Comparison of ENCODE assay signal across 9 cellular contexts in the genomic region with DNA sequence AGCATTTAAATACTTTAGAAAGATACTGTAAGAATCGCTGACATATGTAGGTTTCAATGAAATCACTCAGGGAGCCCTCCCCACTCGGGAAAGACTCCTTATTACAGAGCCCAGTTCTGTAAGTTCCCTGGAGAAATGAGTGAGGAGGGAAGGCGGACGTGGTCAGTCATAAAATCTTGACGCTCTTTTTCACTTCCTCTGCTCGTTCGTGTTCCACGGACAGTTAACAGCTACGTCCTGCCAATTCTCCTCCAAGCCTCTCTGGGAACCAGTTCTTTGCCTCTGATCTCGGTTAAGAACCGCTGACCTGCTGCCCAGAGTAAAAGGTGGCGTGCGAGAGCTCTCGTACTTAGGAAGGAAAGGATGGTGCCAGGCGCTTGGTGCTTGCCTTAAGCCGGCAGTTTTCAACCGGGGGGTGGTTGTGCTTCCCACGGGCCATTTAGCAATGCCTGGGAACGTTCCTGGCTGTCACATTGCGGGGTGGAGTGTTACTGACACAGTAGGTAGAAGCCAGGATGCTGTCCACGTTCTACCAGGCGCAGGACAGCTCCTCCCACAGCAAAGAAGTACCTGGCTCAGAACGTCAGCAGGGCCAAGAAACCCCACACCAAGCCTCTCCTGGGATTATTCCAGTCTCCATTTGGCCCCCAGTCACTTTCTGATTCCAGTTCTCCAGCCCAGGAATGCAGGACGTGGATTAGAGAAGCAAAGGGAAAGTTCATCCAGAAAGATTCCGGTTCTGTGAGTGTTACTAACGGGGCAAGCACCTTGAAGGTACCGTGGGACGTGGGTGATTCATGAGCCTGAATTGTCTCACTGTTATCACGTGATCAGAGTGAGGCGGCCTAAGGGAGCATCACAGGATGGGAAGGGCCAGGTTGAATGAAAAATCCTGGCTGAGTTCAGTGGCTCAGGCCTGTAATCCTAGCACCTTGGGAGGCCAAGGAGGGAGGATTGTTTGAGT.
DNase-seq lines count a peak whose midpoint lies in the region; ATAC-seq and TF ChIP-seq lines count a peak whose summit lies in the region.
"Had no signal": no experiment of that assay in that cellular context is flagged by ENCODE, and none has a peak within 500 bp of the region (broad histone marks: within the 10 kb centered on the region; RNA-seq: fewer than 3 reads in every experiment).

No MANE protein-coding gene starts in this region.

- H3K4me1 ChIP-seq in gastroesophageal sphincter, result peaks cover 0 to 66% (median 17%) of the 10 kb centered on the region in 3 donors
- peaks cover 38% of the 10 kb centered on the region for H3K4me1 ChIP-seq in rectal smooth muscle tissue (ENCODE audit: control insufficient read depth, insufficient read depth, low read length)

- H3K27ac ChIP-seq in gastroesophageal sphincter (peak overlapping the region; percentile 82 to 92 (median 90)), rectal smooth muscle tissue (ENCODE audit: low read depth, low read length) (peak overlapping the region; percentile 91)

- no peak for TF ChIP-seq EP300 in gastroesophageal sphincter (IDR thresholded peaks at IDR 0.05)

- 4 to 13% methylated on average over 10 to 25 of the region's 30 CpGs for WGBS in gastroesophageal sphincter (ENCODE audit: low coverage in 1 of 2), 2 donors

- peak; percentile 22 for DNase-seq in Ammon's horn (ENCODE audit: low spot score)
- no peak for DNase-seq in KBM-7
- DNase-seq: NCI-H526 treated with DMSO at 0.1 percent for 48 hours had no signal

- TF ChIP-seq POLR2A in gastroesophageal sphincter (IDR thresholded peaks at IDR 0.05), result peak in 1 of 2 donors; percentile 41

- H3K4me3 ChIP-seq in gastroesophageal sphincter (peak overlapping the region in 1 of 2 donors; percentile 29), rectal smooth muscle tissue (ENCODE audit: low read length) (peak overlapping the region; percentile 40)

- H3K9ac ChIP-seq in rectal smooth muscle tissue (ENCODE audit: low read length), result no peak overlapping the region

- in situ Hi-C loops in KBM-7 (cut with MboI; ENCODE audit: low pct_unique_long_range_greater_than_20kb, low sequenced_read_pairs), result no loop called here

- H3K36me3 ChIP-seq in gastroesophageal sphincter (no peaks in the 10 kb centered on the region), rectal smooth muscle tissue (ENCODE audit: control insufficient read depth, insufficient read depth, low read length) (no peaks in the 10 kb centered on the region)

- no peak for TF ChIP-seq CTCF in gastroesophageal sphincter (IDR thresholded peaks at IDR 0.05)

- no peaks in the 10 kb centered on the region for H3K27me3 ChIP-seq in gastroesophageal sphincter
- no peaks in the 10 kb centered on the region for H3K27me3 ChIP-seq in rectal smooth muscle tissue (ENCODE audit: control insufficient read depth, insufficient read depth, low read length)

- no peaks in the 10 kb centered on the region for H3K9me3 ChIP-seq in gastroesophageal sphincter

- ATAC-seq in SK-N-SH treated with all-trans-retinoic acid at 6 μM for 48 hours (peak; percentile 27), gastroesophageal sphincter (peak; percentile 80), GM19467 (IDR thresholded peaks at IDR 0.05; ENCODE audit: unreplicated experiment) (no peak), GM21367 (IDR thresholded peaks at IDR 0.05; ENCODE audit: unreplicated experiment) (no peak), GM21526 (IDR thresholded peaks at IDR 0.05; ENCODE audit: low FRiP score, unreplicated experiment) (no peak)

TF ChIP-seq in SK-N-SH treated with all-trans-retinoic acid at 6 μM for 48 hours, 23 proteins besides CTCF, POLR2A, EP300 and RAD21:
- TF ChIP-seq TOX (CRISPR knock-in tag; IDR thresholded peaks at IDR 0.05; ENCODE audit: borderline replicate concordance) (no peak), TCF4 (CRISPR knock-in tag; IDR thresholded peaks at IDR 0.05; ENCODE audit: borderline replicate concordance) (no peak), ARNTL (CRISPR knock-in tag; IDR thresholded peaks at IDR 0.05; ENCODE audit: borderline replicate concordance, low read depth) (no peak), ZNF565 (CRISPR knock-in tag; conservative IDR thresholded peaks at IDR 0.05; ENCODE audit: low read depth) (no peak), BACH2 (CRISPR knock-in tag; IDR thresholded peaks at IDR 0.05; ENCODE audit: borderline replicate concordance) (no peak), ZNF8 (CRISPR knock-in tag; IDR thresholded peaks at IDR 0.05) (no peak), CSDC2 (CRISPR knock-in tag; IDR thresholded peaks at IDR 0.05) (no peak), ESRRG (CRISPR knock-in tag; IDR thresholded peaks at IDR 0.05) (no peak)
- TF ChIP-seq, protein P1, sequence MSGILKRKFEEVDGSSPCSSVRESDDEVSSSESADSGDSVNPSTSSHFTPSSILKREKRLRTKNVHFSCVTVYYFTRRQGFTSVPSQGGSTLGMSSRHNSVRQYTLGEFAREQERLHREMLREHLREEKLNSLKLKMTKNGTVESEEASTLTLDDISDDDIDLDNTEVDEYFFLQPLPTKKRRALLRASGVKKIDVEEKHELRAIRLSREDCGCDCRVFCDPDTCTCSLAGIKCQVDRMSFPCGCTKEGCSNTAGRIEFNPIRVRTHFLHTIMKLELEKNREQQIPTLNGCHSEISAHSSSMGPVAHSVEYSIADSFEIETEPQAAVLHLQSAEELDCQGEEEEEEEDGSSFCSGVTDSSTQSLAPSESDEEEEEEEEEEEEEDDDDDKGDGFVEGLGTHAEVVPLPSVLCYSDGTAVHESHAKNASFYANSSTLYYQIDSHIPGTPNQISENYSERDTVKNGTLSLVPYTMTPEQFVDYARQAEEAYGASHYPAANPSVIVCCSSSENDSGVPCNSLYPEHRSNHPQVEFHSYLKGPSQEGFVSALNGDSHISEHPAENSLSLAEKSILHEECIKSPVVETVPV (CRISPR knock-in tag; IDR thresholded peaks at IDR 0.05), result no peak
- TF ChIP-seq, protein P2, sequence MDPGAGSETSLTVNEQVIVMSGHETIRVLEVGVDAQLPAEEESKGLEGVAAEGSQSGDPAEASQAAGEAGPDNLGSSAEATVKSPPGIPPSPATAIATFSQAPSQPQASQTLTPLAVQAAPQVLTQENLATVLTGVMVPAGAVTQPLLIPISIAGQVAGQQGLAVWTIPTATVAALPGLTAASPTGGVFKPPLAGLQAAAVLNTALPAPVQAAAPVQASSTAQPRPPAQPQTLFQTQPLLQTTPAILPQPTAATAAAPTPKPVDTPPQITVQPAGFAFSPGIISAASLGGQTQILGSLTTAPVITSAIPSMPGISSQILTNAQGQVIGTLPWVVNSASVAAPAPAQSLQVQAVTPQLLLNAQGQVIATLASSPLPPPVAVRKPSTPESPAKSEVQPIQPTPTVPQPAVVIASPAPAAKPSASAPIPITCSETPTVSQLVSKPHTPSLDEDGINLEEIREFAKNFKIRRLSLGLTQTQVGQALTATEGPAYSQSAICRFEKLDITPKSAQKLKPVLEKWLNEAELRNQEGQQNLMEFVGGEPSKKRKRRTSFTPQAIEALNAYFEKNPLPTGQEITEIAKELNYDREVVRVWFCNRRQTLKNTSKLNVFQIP (CRISPR knock-in tag; IDR thresholded peaks at IDR 0.05; ENCODE audit: borderline replicate concordance, low read depth), result no peak

Comparison
In these comparisons a context has a peak if more than half of its experiments do, and no peak if none do; other contexts are left out.
1. ATAC-seq: peak in SK-N-SH treated with all-trans-retinoic acid at 6 μM for 48 hours (single experiment) and gastroesophageal sphincter (single experiment); none in GM19467 (single experiment), GM21367 (single experiment) and GM21526 (single experiment).